In the genomic region with DNA sequence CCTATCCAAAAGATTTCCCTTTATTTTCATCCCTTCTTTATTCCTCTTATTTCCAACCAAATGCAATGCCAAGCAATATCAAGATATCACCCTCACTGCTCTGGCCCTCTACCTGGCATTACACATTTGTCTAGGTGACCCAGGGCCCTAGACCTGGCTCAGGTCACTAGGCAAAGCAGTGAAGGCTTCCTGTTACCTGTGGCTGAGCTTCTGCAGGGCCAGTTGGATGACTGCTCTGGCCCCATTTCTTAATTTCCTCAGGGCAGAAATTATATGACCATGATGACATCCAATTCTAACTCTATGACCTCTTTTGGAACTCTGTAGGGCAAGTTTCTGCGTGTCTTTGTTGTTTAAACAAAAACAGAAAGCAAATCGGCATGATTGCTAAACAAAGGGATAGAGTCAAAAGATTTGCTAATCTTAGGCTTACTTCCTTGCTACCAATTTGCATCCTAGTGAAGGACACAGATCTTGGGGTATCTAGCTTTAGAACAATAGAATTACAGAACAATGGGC, we compare ENCODE assay signal across 23 cellular contexts. TPM values are rescaled to one million over a fixed set of nuclear protein-coding genes. Genes with fewer than 3 reads are reported as not detected.
"Had no signal": no experiment of that assay in that cellular context is flagged by ENCODE, and none has a peak within 500 bp of the region (broad histone marks: within the 10 kb centered on the region; RNA-seq: fewer than 3 reads in every experiment).

No MANE protein-coding gene starts in this region.

- DNase-seq: activated B cell treated with CpG ODN at 0.5 μM for 24 hours; activated CD4-positive, alpha-beta T cell treated with anti-CD3 and anti-CD28 coated beads for 1 hour; activated CD4-positive, alpha-beta T cell treated with anti-CD3 and anti-CD28 coated beads, Interleukin-2, amount 10 ng/mL, durations not matched to agents 24 days and 14 days; activated CD4-positive, alpha-beta T cell treated with anti-CD3 and anti-CD28 coated beads, Interleukin-2, amount 50 U/mL, for 48 hours; activated CD8-positive, alpha-beta memory T cell treated with anti-CD3 and anti-CD28 coated beads, Interleukin-2, amount 10 ng/mL, durations not matched to agents 7 days and 5 days; activated effector memory CD4-positive, alpha-beta T cell treated with Interleukin-2 at 50 U/mL for 16 hours; activated naive CD4-positive, alpha-beta T cell treated with Interleukin-2 at 50 U/mL for 16 hours; activated naive CD8-positive, alpha-beta T cell treated with anti-CD3 and anti-CD28 coated beads, Interleukin-2, amount 50 U/mL, for 24 hours; activated T-cell treated with anti-CD3 and anti-CD28 coated beads, Interleukin-2, amount 50 U/mL, for 24 hours; amniotic stem cell; body of pancreas; MM.1S; NCI-H1930; NCI-H510A treated with DMSO at 0.1 percent for 48 hours; Peyer's patch; SHP77 treated with DMSO at 0.1 percent for 48 hours; T-helper 17 cell; T1000 had no signal

- H3K36me3 ChIP-seq: ascending aorta, cardiac muscle cell, Peyer's patch had no signal

- H3K4me1 Mint-ChIP-seq: activated B cell treated with CpG ODN at 0.5 μM for 24 hours; activated CD4-positive, alpha-beta T cell treated with anti-CD3 and anti-CD28 coated beads, Interleukin-2, amount 10 ng/mL, durations not matched to agents 24 days and 14 days; activated CD8-positive, alpha-beta memory T cell treated with anti-CD3 and anti-CD28 coated beads, Interleukin-2, amount 10 ng/mL, durations not matched to agents 7 days and 5 days; activated naive CD8-positive, alpha-beta T cell treated with anti-CD3 and anti-CD28 coated beads, Interleukin-2, amount 50 U/mL, for 24 hours; T-helper 17 cell had no signal

- H3K27ac Mint-ChIP-seq: activated B cell treated with CpG ODN at 0.5 μM for 24 hours; activated CD4-positive, alpha-beta T cell treated with anti-CD3 and anti-CD28 coated beads, Interleukin-2, amount 10 ng/mL, durations not matched to agents 24 days and 14 days; activated CD8-positive, alpha-beta memory T cell treated with anti-CD3 and anti-CD28 coated beads, Interleukin-2, amount 10 ng/mL, durations not matched to agents 7 days and 5 days; activated naive CD4-positive, alpha-beta T cell treated with anti-CD3 and anti-CD28 coated beads, Interleukin-2, amount 50 U/mL, for 72 hours; activated naive CD8-positive, alpha-beta T cell treated with anti-CD3 and anti-CD28 coated beads, Interleukin-2, amount 50 U/mL, for 24 hours; activated T-cell treated with anti-CD3 and anti-CD28 coated beads, Interleukin-2, amount 50 U/mL, for 24 hours; activated T-helper 1 cell treated with anti-CD3 and anti-CD28 coated beads, Interleukin-12 subunit alpha, Interleukin-12 subunit beta, Interleukin-2, Interleukin-4 antibody, amounts not matched to agents 30 ng/mL and 10 ng/mL and 1 ng/mL, durations not matched to agents 14 hours and 24 hours and 36 hours; T-helper 17 cell had no signal

- H3K27me3 Mint-ChIP-seq: activated CD4-positive, alpha-beta T cell treated with anti-CD3 and anti-CD28 coated beads, Interleukin-2, amount 10 ng/mL, durations not matched to agents 24 days and 14 days; activated T-cell treated with anti-CD3 and anti-CD28 coated beads, Interleukin-2, amount 50 U/mL, for 24 hours had no signal

- H3K9me3 ChIP-seq: ascending aorta, body of pancreas, Peyer's patch had no signal

- H3K9me3 Mint-ChIP-seq: activated B cell treated with CpG ODN at 0.5 μM for 24 hours; activated CD4-positive, alpha-beta T cell treated with anti-CD3 and anti-CD28 coated beads, Interleukin-2, amount 10 ng/mL, durations not matched to agents 24 days and 14 days; activated naive CD4-positive, alpha-beta T cell treated with anti-CD3 and anti-CD28 coated beads, Interleukin-2, amount 50 U/mL, for 72 hours; activated naive CD8-positive, alpha-beta T cell treated with anti-CD3 and anti-CD28 coated beads, Interleukin-2, amount 50 U/mL, for 24 hours; activated T-cell treated with anti-CD3 and anti-CD28 coated beads, Interleukin-2, amount 50 U/mL, for 24 hours; activated T-helper 1 cell treated with anti-CD3 and anti-CD28 coated beads, Interleukin-12 subunit alpha, Interleukin-12 subunit beta, Interleukin-2, Interleukin-4 antibody, amounts not matched to agents 30 ng/mL and 10 ng/mL and 1 ng/mL, durations not matched to agents 14 hours and 24 hours and 36 hours had no signal

- H3K4me1 ChIP-seq: ascending aorta, body of pancreas, Peyer's patch had no signal

- H3K36me3 Mint-ChIP-seq: activated CD8-positive, alpha-beta memory T cell treated with anti-CD3 and anti-CD28 coated beads, Interleukin-2, amount 10 ng/mL, durations not matched to agents 7 days and 5 days; activated naive CD4-positive, alpha-beta T cell treated with anti-CD3 and anti-CD28 coated beads, Interleukin-2, amount 50 U/mL, for 72 hours had no signal

- H3K4me3 ChIP-seq: ascending aorta, body of pancreas, cardiac muscle cell, Peyer's patch had no signal

- ATAC-seq: activated CD8-positive, alpha-beta memory T cell treated with anti-CD3 and anti-CD28 coated beads, Interleukin-2, amount 10 ng/mL, durations not matched to agents 7 days and 5 days; activated naive CD4-positive, alpha-beta T cell treated with anti-CD3 and anti-CD28 coated beads, Interleukin-2, amount 50 U/mL, for 72 hours; activated naive CD8-positive, alpha-beta T cell treated with anti-CD3 and anti-CD28 coated beads, Interleukin-2, amount 50 U/mL, for 24 hours; body of pancreas; T-helper 17 cell had no signal

- H3K27me3 ChIP-seq: ascending aorta, body of pancreas, Peyer's patch had no signal

- FAIRE-seq: TTC549 had no signal

- H3K4me3 Mint-ChIP-seq: activated B cell treated with CpG ODN at 0.5 μM for 24 hours; activated CD4-positive, alpha-beta T cell treated with anti-CD3 and anti-CD28 coated beads, Interleukin-2, amount 10 ng/mL, durations not matched to agents 24 days and 14 days; activated CD8-positive, alpha-beta memory T cell treated with anti-CD3 and anti-CD28 coated beads, Interleukin-2, amount 10 ng/mL, durations not matched to agents 7 days and 5 days; activated naive CD8-positive, alpha-beta T cell treated with anti-CD3 and anti-CD28 coated beads, Interleukin-2, amount 50 U/mL, for 24 hours; activated T-cell treated with anti-CD3 and anti-CD28 coated beads, Interleukin-2, amount 50 U/mL, for 24 hours; activated T-helper 1 cell treated with anti-CD3 and anti-CD28 coated beads, Interleukin-12 subunit alpha, Interleukin-12 subunit beta, Interleukin-2, Interleukin-4 antibody, amounts not matched to agents 30 ng/mL and 10 ng/mL and 1 ng/mL, durations not matched to agents 14 hours and 24 hours and 36 hours; T-helper 17 cell had no signal

- H3K27ac ChIP-seq: ascending aorta, body of pancreas, cardiac muscle cell, Peyer's patch had no signal

RNA-seq across cellular contexts. Expression of a gene that starts 7.4 kb away (rescaled TPM):
- total RNA-seq: activated B cell treated with CpG ODN at 0.5 μM for 24 hours; activated CD4-positive, alpha-beta T cell treated with anti-CD3 and anti-CD28 coated beads, Interleukin-2, amount 10 ng/mL, durations not matched to agents 24 days and 14 days; activated CD8-positive, alpha-beta memory T cell treated with anti-CD3 and anti-CD28 coated beads, Interleukin-2, amount 10 ng/mL, durations not matched to agents 7 days and 5 days; activated naive CD4-positive, alpha-beta T cell treated with anti-CD3 and anti-CD28 coated beads, Interleukin-2, amount 50 U/mL, for 72 hours; activated T-helper 1 cell treated with anti-CD3 and anti-CD28 coated beads, Interleukin-12 subunit alpha, Interleukin-12 subunit beta, Interleukin-2, Interleukin-4 antibody, amounts not matched to agents 30 ng/mL and 10 ng/mL and 1 ng/mL, durations not matched to agents 14 hours and 24 hours and 36 hours; ascending aorta; cardiac muscle cell; Peyer's patch; T-helper 17 cell had no signal
- polyA plus RNA-seq: cardiac muscle cell had no signal
